32 cellular contexts compared by ENCODE assay signal in the genomic region with DNA sequence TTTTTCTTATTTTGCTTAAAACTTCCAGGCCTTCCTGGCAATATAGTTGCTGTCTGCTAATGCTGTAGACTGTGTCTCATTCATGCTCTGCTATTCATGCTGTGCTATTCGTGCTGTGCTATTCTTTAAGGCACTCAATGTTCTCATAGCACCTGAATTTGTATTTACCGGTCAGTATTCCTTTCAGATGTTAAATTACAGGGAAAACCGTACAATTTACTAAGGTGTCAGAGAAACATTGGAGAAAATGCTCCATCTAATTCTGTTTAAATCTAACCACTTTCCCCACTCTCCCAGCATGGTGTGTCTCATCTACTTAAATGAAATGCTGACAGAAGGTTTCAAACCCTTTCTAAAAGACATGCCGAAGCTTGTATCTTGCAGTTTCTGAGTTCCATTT. TPM values are rescaled to one million over a fixed set of nuclear protein-coding genes. Genes with fewer than 3 reads are reported as not detected.
DNase-seq lines count a peak whose midpoint lies in the region; ATAC-seq and TF ChIP-seq lines count a peak whose summit lies in the region.
"Had no signal": no experiment of that assay in that cellular context is flagged by ENCODE, and none has a peak within 500 bp of the region (broad histone marks: within the 10 kb centered on the region; RNA-seq: fewer than 3 reads in every experiment).

No MANE protein-coding gene starts in this region.

- no peaks in the 10 kb centered on the region for H3K79me2 ChIP-seq in PC-3 (ENCODE audit: low read length)

- H3K9ac ChIP-seq in PC-3 (ENCODE audit: low read length) = no peak overlapping the region
- H3K9ac ChIP-seq: KMS-11 had no signal

- H3K27ac Mint-ChIP-seq in WTC11 (peak overlapping the region; percentile 78), glutamatergic neuron (ENCODE audit: unreplicated experiment) (peak overlapping the region; percentile 70)
- H3K27ac Mint-ChIP-seq: activated CD8-positive, alpha-beta T cell treated with anti-CD3 and anti-CD28 coated beads, Interleukin-2, amount 10 ng/mL, durations not matched to agents 7 days and 5 days; CD8-positive, alpha-beta T cell; HFFc6; stimulated activated naive CD8-positive, alpha-beta T cell treated with anti-CD3 and anti-CD28 coated beads, Interleukin-15, Interleukin-2, amounts not matched to agents 100 ng/mL and 50 ng/mL, for 24 hours had no signal

- no peaks in the 10 kb centered on the region for H3F3A ChIP-seq in PC-3 (ENCODE audit: low read length, unreplicated experiment)

- H3K27me3 ChIP-seq in PC-3 (ENCODE audit: low read length) = no peaks in the 10 kb centered on the region
- H3K27me3 ChIP-seq: spleen, tibial nerve had no signal

- no peaks in the 10 kb centered on the region for H3K9me3 Mint-ChIP-seq in WTC11
- H3K9me3 Mint-ChIP-seq in glutamatergic neuron (ENCODE audit: unreplicated experiment) = no peaks in the 10 kb centered on the region
- H3K9me3 Mint-ChIP-seq: CD8-positive, alpha-beta T cell; HFFc6; stimulated activated naive CD8-positive, alpha-beta T cell treated with anti-CD3 and anti-CD28 coated beads, Interleukin-15, Interleukin-2, amounts not matched to agents 100 ng/mL and 50 ng/mL, for 24 hours had no signal

- H3K4me1 ChIP-seq in PC-3 (ENCODE audit: insufficient read depth, low read length) = no peaks in the 10 kb centered on the region
- H3K4me1 ChIP-seq: lower lobe of right lung, spleen, tibial nerve had no signal

- DNase-seq in NCI-H1417 (lab: John Stamatoyannopoulos, UW) (peak in 2 of 3 experiments; percentile 32 to 58), NCI-H1417 treated with DMSO at 0.1 percent for 48 hours (lab: John Stamatoyannopoulos, UW) (no peak), WTC11 (ENCODE audit: low spot score) (no peak), glutamatergic neuron (no peak), superior temporal gyrus (ENCODE audit: extremely low spot score) (peak; percentile 69), posterior vena cava (ENCODE audit: low spot score) (no peak), PC-3 (no peak)
- DNase-seq in stimulated activated naive CD4-positive, alpha-beta T cell treated with Interleukin-2 at 50 U/mL for 16 hours (lab: John Stamatoyannopoulos, UW) = no peak
- DNase-seq: activated CD4-positive, alpha-beta T cell treated with anti-CD3 and anti-CD28 coated beads for 1 hour; activated CD8-positive, alpha-beta T cell treated with anti-CD3 and anti-CD28 coated beads, Interleukin-2, amount 10 ng/mL, durations not matched to agents 7 days and 5 days; activated naive CD4-positive, alpha-beta T cell treated with Interleukin-2 at 50 U/mL for 16 hours; activated T-cell treated with anti-CD3 and anti-CD28 coated beads, Interleukin-2, amount 50 U/mL, for 1 hour; AML-193; amniotic stem cell; CD8-positive, alpha-beta T cell; central memory CD4-positive, alpha-beta T cell; DMS53; effector CD4-positive, alpha-beta T cell; GF-D8; HFFc6; lower lobe of right lung; occipital lobe; SHP77 treated with DMSO at 0.1 percent for 48 hours; spleen; stimulated activated CD4-positive, alpha-beta T cell treated with anti-CD3 and anti-CD28 coated beads, Interleukin-4, amount 100 ng/mL, for 24 hours; SW 1271 had no signal

- ATAC-seq in WTC11 = peak; percentile 41
- no peak for ATAC-seq in PC-3
- ATAC-seq: activated CD8-positive, alpha-beta T cell treated with anti-CD3 and anti-CD28 coated beads, Interleukin-2, amount 10 ng/mL, durations not matched to agents 7 days and 5 days; CD8-positive, alpha-beta T cell; esophagus mucosa; lower lobe of right lung had no signal

- BruUV-seq in PC-3 (replicated peaks; lab: Mats Ljungman, UMichigan) = no TSS peak

- H3K9me2 ChIP-seq in PC-3 (replicated peaks; ENCODE audit: low read length) = 0 out of 2 replicates have a peak, but pooled peaks cover 4% of the 10 kb centered on the region

- no peaks in the 10 kb centered on the region for H3K36me3 ChIP-seq in PC-3 (ENCODE audit: low read depth, low read length)
- H3K36me3 ChIP-seq: lower lobe of right lung, spleen, tibial nerve had no signal

- H3K4me3 ChIP-seq in PC-3 (ENCODE audit: low read length) = no peak overlapping the region
- H3K4me3 ChIP-seq: lower lobe of right lung, spleen, tibial nerve had no signal

- no peaks in the 10 kb centered on the region for H4K20me1 ChIP-seq in PC-3 (ENCODE audit: low read length)

- H3K4me3 Mint-ChIP-seq in WTC11 (peak overlapping the region; percentile 29), glutamatergic neuron (ENCODE audit: unreplicated experiment) (peak overlapping the region; percentile 18)
- H3K4me3 Mint-ChIP-seq: activated CD8-positive, alpha-beta T cell treated with anti-CD3 and anti-CD28 coated beads, Interleukin-2, amount 10 ng/mL, durations not matched to agents 7 days and 5 days; CD8-positive, alpha-beta T cell; HFFc6; stimulated activated naive CD8-positive, alpha-beta T cell treated with anti-CD3 and anti-CD28 coated beads, Interleukin-15, Interleukin-2, amounts not matched to agents 100 ng/mL and 50 ng/mL, for 24 hours had no signal

- no peaks in the 10 kb centered on the region for H3K9me3 ChIP-seq in PC-3 (ENCODE audit: low read length)
- H3K9me3 ChIP-seq: lower lobe of right lung, spleen, tibial nerve had no signal

- POLR2A ChIA-PET in WTC11 (lab: Charles Lee) = no interaction called here
- POLR2A ChIA-PET in PC-3 (lab: Charles Lee; ENCODE audit: unreplicated experiment) = no interaction called here

- CTCF ChIA-PET in WTC11 (lab: Charles Lee) = no interaction called here
- CTCF ChIA-PET in PC-3 (lab: Charles Lee) = no interaction called here

- no peak overlapping the region for H3K27ac ChIP-seq in PC-3 (ENCODE audit: low read length)
- H3K27ac ChIP-seq: 22Rv1, KMS-11, lower lobe of right lung, spleen, tibial nerve had no signal

- no peaks in the 10 kb centered on the region for H3K27me3 Mint-ChIP-seq in WTC11 (ENCODE audit: low read depth)
- no peaks in the 10 kb centered on the region for H3K27me3 Mint-ChIP-seq in glutamatergic neuron (ENCODE audit: unreplicated experiment)
- H3K27me3 Mint-ChIP-seq: stimulated activated naive CD8-positive, alpha-beta T cell treated with anti-CD3 and anti-CD28 coated beads, Interleukin-15, Interleukin-2, amounts not matched to agents 100 ng/mL and 50 ng/mL, for 24 hours had no signal

- H2AFZ ChIP-seq in PC-3 (ENCODE audit: low read length) = no peak overlapping the region

- H3K4me1 Mint-ChIP-seq in WTC11 = peaks cover 48% of the 10 kb centered on the region
- H3K4me1 Mint-ChIP-seq in glutamatergic neuron (ENCODE audit: low read depth, unreplicated experiment) = peaks cover 41% of the 10 kb centered on the region

- intact Hi-C loops in posterior vena cava (cut with DNase I) (no loop called here), PC-3 (cut with micrococcal nuclease) (no loop called here)

- H3K36me3 Mint-ChIP-seq in WTC11 (no peaks in the 10 kb centered on the region), glutamatergic neuron (ENCODE audit: unreplicated experiment) (no peaks in the 10 kb centered on the region)
- H3K36me3 Mint-ChIP-seq: CD8-positive, alpha-beta T cell had no signal

- no peak overlapping the region for H3K4me2 ChIP-seq in PC-3 (ENCODE audit: low read length)
- H3K4me2 ChIP-seq: KMS-11 had no signal

- TF ChIP-seq CTCF in WTC11 (IDR thresholded peaks at IDR 0.05) (no peak), glutamatergic neuron (IDR thresholded peaks at IDR 0.05; ENCODE audit: partially characterized antibody, unreplicated experiment) (no peak), PC-3 (conservative IDR thresholded peaks at IDR 0.05; ENCODE audit: low read depth, low read length) (no peak)

TF ChIP-seq in WTC11, 78 proteins besides CTCF, POLR2A, EP300 and RAD21 (continues in another document):
- TF ChIP-seq, protein P1, sequence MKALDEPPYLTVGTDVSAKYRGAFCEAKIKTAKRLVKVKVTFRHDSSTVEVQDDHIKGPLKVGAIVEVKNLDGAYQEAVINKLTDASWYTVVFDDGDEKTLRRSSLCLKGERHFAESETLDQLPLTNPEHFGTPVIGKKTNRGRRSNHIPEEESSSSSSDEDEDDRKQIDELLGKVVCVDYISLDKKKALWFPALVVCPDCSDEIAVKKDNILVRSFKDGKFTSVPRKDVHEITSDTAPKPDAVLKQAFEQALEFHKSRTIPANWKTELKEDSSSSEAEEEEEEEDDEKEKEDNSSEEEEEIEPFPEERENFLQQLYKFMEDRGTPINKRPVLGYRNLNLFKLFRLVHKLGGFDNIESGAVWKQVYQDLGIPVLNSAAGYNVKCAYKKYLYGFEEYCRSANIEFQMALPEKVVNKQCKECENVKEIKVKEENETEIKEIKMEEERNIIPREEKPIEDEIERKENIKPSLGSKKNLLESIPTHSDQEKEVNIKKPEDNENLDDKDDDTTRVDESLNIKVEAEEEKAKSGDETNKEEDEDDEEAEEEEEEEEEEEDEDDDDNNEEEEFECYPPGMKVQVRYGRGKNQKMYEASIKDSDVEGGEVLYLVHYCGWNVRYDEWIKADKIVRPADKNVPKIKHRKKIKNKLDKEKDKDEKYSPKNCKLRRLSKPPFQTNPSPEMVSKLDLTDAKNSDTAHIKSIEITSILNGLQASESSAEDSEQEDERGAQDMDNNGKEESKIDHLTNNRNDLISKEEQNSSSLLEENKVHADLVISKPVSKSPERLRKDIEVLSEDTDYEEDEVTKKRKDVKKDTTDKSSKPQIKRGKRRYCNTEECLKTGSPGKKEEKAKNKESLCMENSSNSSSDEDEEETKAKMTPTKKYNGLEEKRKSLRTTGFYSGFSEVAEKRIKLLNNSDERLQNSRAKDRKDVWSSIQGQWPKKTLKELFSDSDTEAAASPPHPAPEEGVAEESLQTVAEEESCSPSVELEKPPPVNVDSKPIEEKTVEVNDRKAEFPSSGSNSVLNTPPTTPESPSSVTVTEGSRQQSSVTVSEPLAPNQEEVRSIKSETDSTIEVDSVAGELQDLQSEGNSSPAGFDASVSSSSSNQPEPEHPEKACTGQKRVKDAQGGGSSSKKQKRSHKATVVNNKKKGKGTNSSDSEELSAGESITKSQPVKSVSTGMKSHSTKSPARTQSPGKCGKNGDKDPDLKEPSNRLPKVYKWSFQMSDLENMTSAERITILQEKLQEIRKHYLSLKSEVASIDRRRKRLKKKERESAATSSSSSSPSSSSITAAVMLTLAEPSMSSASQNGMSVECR (CRISPR knock-in tag; IDR thresholded peaks at IDR 0.05; ENCODE audit: borderline replicate concordance) = no peak

RNA-seq across cellular contexts. Expression of a gene that starts 25.0 kb away (rescaled TPM):
- total RNA-seq in WTC11 (2021) = 19.6 to 28.5 TPM (median 21.4 TPM) in 3 replicates
- 82.8 TPM for total RNA-seq in glutamatergic neuron (ENCODE audit: unreplicated experiment)
- total RNA-seq in posterior vena cava = 1 to 10 TPM; 6.7 to 7.2 TPM
- 4.0 and 5.5 TPM in 2 replicates for total RNA-seq in PC-3 (2014; rRNA removed)
- total RNA-seq: HT-29 had no signal

Comparison
In these comparisons a context has a peak if more than half of its experiments do, and no peak if none do; other contexts are left out.
1. DNase-seq: peak in NCI-H1417 (2 of 3) and superior temporal gyrus (single experiment); none in NCI-H1417 treated with DMSO at 0.1 percent for 48 hours (single experiment), WTC11 (single experiment), glutamatergic neuron (single experiment), posterior vena cava (single experiment), stimulated activated naive CD4-positive, alpha-beta T cell treated with Interleukin-2 at 50 U/mL for 16 hours (single experiment) and PC-3 (single experiment).